In genomic region chr19:57757941-57758340, GRCh38 we compare ENCODE assay signal across 26 cellular contexts. TPM values are rescaled to one million over a fixed set of nuclear protein-coding genes. Genes with fewer than 3 reads are reported as not detected.
DNase-seq lines count a peak whose midpoint lies in the region; ATAC-seq, FAIRE-seq and TF ChIP-seq lines count a peak whose summit lies in the region.
"Had no signal": no experiment of that assay in that cellular context is flagged by ENCODE, and none has a peak within 500 bp of the region (broad histone marks: within the 10 kb centered on the region; RNA-seq: fewer than 3 reads in every experiment).

No MANE protein-coding gene starts in this region.

- H4K91ac ChIP-seq in IMR-90 (ENCODE audit: insufficient read depth, low read depth, low read length), result no peak overlapping the region

- H3K36me3 ChIP-seq in HepG2 (replicated peaks in 1 of 2; ENCODE audit: control insufficient read depth in 1 of 2, insufficient read depth in 2 of 2, low read length in 2 of 2) (peaks cover 14 to 60% of the 10 kb centered on the region in 2 experiments), right lobe of liver (peaks cover 6 to 48% (median 25%) of the 10 kb centered on the region in 4 donors), IMR-90 (ENCODE audit: control insufficient read depth, insufficient read depth, low read length) (peaks cover 53% of the 10 kb centered on the region), liver (ENCODE audit: control insufficient read depth in 4 of 4, insufficient read depth in 3 of 4, low read depth in 1 of 4, low read length in 3 of 4) (peaks cover 13 to 86% (median 65%) of the 10 kb centered on the region in 4 donors), A673 (ENCODE audit: insufficient read depth, low read length, poor library complexity, severe bottlenecking) (peaks cover 61% of the 10 kb centered on the region)

- TF ChIP-seq RAD21 in HepG2 (CRISPR knock-in tag; IDR thresholded peaks at IDR 0.05), result no peak
- TF ChIP-seq RAD21 in IMR-90 (IDR thresholded peaks at IDR 0.05; ENCODE audit: low read length), result no peak
- no peak for TF ChIP-seq RAD21 in liver (IDR thresholded peaks at IDR 0.05)

- peaks cover 3% of the 10 kb centered on the region; the same call in 1 of the 2 replicates for H3K9me1 ChIP-seq in IMR-90 (ENCODE audit: insufficient read depth, low read length)

- POLR2A ChIA-PET in HepG2 (lab: Yijun Ruan, JAX), result no interaction called here
- POLR2A ChIA-PET in IMR-90 (lab: Charles Lee; ENCODE audit: unreplicated experiment), result no interaction called here
- POLR2A ChIA-PET in A673 (lab: Charles Lee; ENCODE audit: low non-redundant PET), result no interaction called here

- H2BK120ac ChIP-seq in IMR-90 (ENCODE audit: low read depth, low read length), result no peak overlapping the region

- no peak overlapping the region for H3K14ac ChIP-seq in IMR-90 (replicated peaks; ENCODE audit: low read depth, low read length)

- no peak overlapping the region for H3K18ac ChIP-seq in IMR-90 (ENCODE audit: low read depth, low read length)

- H3K27ac ChIP-seq in HepG2 (ENCODE audit: extremely low read length, insufficient read depth, low read length) (no peak overlapping the region), right lobe of liver (no peak overlapping the region), IMR-90 (ENCODE audit: insufficient read depth, low read length) (no peak overlapping the region), liver (ENCODE audit: low read depth in 1 of 2, low read length in 2 of 2) (no peak overlapping the region), A673 (ENCODE audit: low read depth, low read length, poor library complexity, severe bottlenecking) (no peak overlapping the region)
- H3K27ac ChIP-seq: 22Rv1; BLaER1 treated with 17β-estradiol and CSF1 and Interleukin-3, amounts not matched to agents 10 nM and 100 nM; C4-2B had no signal

- no peak overlapping the region for H3K23ac ChIP-seq in IMR-90 (ENCODE audit: low read depth, low read length)

- ATAC-seq in HepG2 (no peak), right lobe of liver (no peak), IMR-90 (ENCODE audit: low read depth) (no peak), GM21447 (IDR thresholded peaks at IDR 0.05; ENCODE audit: unreplicated experiment) (no peak)
- ATAC-seq: GM12878 had no signal

- H2AK5ac ChIP-seq in IMR-90 (ENCODE audit: low read depth, low read length), result no peak overlapping the region

- H4K20me1 ChIP-seq in HepG2 (ENCODE audit: insufficient read depth, low read length) (no peaks in the 10 kb centered on the region), IMR-90 (ENCODE audit: insufficient read depth, low read length) (no peaks in the 10 kb centered on the region)

- no peak overlapping the region for H3K9ac ChIP-seq in HepG2 (ENCODE audit: insufficient read depth, low read depth, low read length)
- no peak overlapping the region for H3K9ac ChIP-seq in IMR-90 (ENCODE audit: low read depth, low read length)
- no peak overlapping the region for H3K9ac ChIP-seq in liver (ENCODE audit: low read depth in 1 of 2, low read length in 2 of 2)
- H3K9ac ChIP-seq: BLaER1 treated with 17β-estradiol and CSF1 and Interleukin-3, amounts not matched to agents 10 nM and 100 nM had no signal

- TF ChIP-seq POLR2A in HepG2 (IDR thresholded peaks at IDR 0.05; ENCODE audit: insufficient read depth in 1 of 2, low read depth in 2 of 2, low read length in 2 of 2), result no peak
- no peak for TF ChIP-seq POLR2A in right lobe of liver (IDR thresholded peaks at IDR 0.05)
- TF ChIP-seq POLR2A in IMR-90 (IDR thresholded peaks at IDR 0.05; ENCODE audit: low read depth, low read length), result no peak

- DNase-seq in HepG2 (ENCODE audit: low spot score) (no peak), right lobe of liver (no peak), IMR-90 (no peak), A673 (ENCODE audit: low spot score) (no peak)
- DNase-seq: AML-193; CD4-positive, alpha-beta memory T cell; CD8-positive, alpha-beta memory T cell; COR-L47; DMS 273 treated with DMSO at 0.1 percent for 48 hours; DMS153; DMS53; DMS79; DND-41; EL; GDM1 had no signal

- TF ChIP-seq CTCF in HepG2 (CRISPR knock-in tag; IDR thresholded peaks at IDR 0.05) (no peak), right lobe of liver (IDR thresholded peaks at IDR 0.05) (no peak), IMR-90 (conservative IDR thresholded peaks at IDR 0.05; ENCODE audit: low read depth, low read length) (no peak), liver (IDR thresholded peaks at IDR 0.05; ENCODE audit: low read depth, low read length, missing input control) (no peak), A673 (conservative IDR thresholded peaks at IDR 0.05; ENCODE audit: low read depth, low read length) (no peak)

- WGBS in HepG2 (ENCODE audit: low lambda C conversion rate), result 97% methylated on average over 2 of the region's 2 CpGs
- 86% methylated on average over 1 of the region's 2 CpGs for WGBS in right lobe of liver (ENCODE audit: insufficient coverage, low coverage, low lambda C conversion rate, missing lambda C conversion rate)
- no CpG with 5 or more reads among the region's 2 CpGs for WGBS in IMR-90 (ENCODE audit: extremely low coverage in 2 of 2, insufficient read length in 1 of 2), 2 experiments
- 97% methylated on average over 2 of the region's 2 CpGs for WGBS in liver

- no peak overlapping the region for H2BK5ac ChIP-seq in IMR-90 (ENCODE audit: low read depth, low read length, poor library complexity, severe bottlenecking)

- H2BK15ac ChIP-seq in IMR-90 (ENCODE audit: low read depth, low read length), result no peak overlapping the region

- no peak overlapping the region for H3K56ac ChIP-seq in IMR-90 (ENCODE audit: extremely low read depth, insufficient read depth, low read length)

- peaks cover 20 to 26% of the 10 kb centered on the region in 2 experiments for H3K79me1 ChIP-seq in IMR-90 (ENCODE audit: low read depth in 1 of 2, low read length in 2 of 2)

- FAIRE-seq in HepG2 (lab: Jason Lieb, UNC), result no peak
- FAIRE-seq: GM12878, GM12892, GM18507 had no signal

- no peaks in the 10 kb centered on the region for H3K9me3 ChIP-seq in HepG2 (ENCODE audit: low read length)
- peaks cover 0 to 18% (median 3%) of the 10 kb centered on the region in 4 donors for H3K9me3 ChIP-seq in right lobe of liver
- H3K9me3 ChIP-seq in IMR-90 (ENCODE audit: control insufficient read depth, insufficient read depth, low read length), result peaks cover 28% of the 10 kb centered on the region
- peaks cover 13 to 67% (median 44%) of the 10 kb centered on the region in 4 donors for H3K9me3 ChIP-seq in liver (ENCODE audit: control insufficient read depth in 4 of 4, low read length in 3 of 4)
- H3K9me3 ChIP-seq in A673 (ENCODE audit: low read depth, low read length, poor library complexity, severe bottlenecking), result peaks cover 39% of the 10 kb centered on the region

- H3K79me2 ChIP-seq in HepG2 (ENCODE audit: insufficient read depth, low read length), result no peaks in the 10 kb centered on the region

- TF ChIP-seq EP300 in HepG2 (IDR thresholded peaks at IDR 0.05; ENCODE audit: low read depth in 2 of 2, low read length in 2 of 2), result no peak
- TF ChIP-seq EP300 in HepG2 (CRISPR knock-in tag; IDR thresholded peaks at IDR 0.05; ENCODE audit: borderline replicate concordance), result no peak

- CTCF ChIA-PET in HepG2 (lab: Yijun Ruan, JAX; ENCODE audit: low intra/inter-chr PET ratio, low total read pairs) (no interaction called here), IMR-90 (lab: Yijun Ruan, JAX) (no interaction called here), A673 (lab: Charles Lee) (no interaction called here)

- dilution Hi-C loops in IMR-90 (cut with HindIII; ENCODE audit: low sequenced_read_pairs, unreplicated experiment), result no loop called here

- no peak overlapping the region for H4K8ac ChIP-seq in IMR-90 (ENCODE audit: low read depth in 2 of 2, low read length in 2 of 2)

- H3K4me1 ChIP-seq in HepG2 (ENCODE audit: insufficient read depth, low read length) (no peaks in the 10 kb centered on the region), right lobe of liver (no peaks in the 10 kb centered on the region), IMR-90 (ENCODE audit: control insufficient read depth, insufficient read depth, low read length) (no peaks in the 10 kb centered on the region), liver (ENCODE audit: control insufficient read depth in 4 of 4, insufficient read depth in 4 of 4, low read length in 3 of 4) (no peaks in the 10 kb centered on the region), A673 (ENCODE audit: insufficient read depth, low read length, poor library complexity, severe bottlenecking) (no peaks in the 10 kb centered on the region)
- H3K4me1 ChIP-seq: BLaER1 treated with 17β-estradiol and CSF1 and Interleukin-3, amounts not matched to agents 10 nM and 100 nM had no signal

- no peak overlapping the region for H2BK20ac ChIP-seq in IMR-90 (ENCODE audit: low read depth, low read length)

- H3K4me2 ChIP-seq in HepG2 (ENCODE audit: low read depth, low read length) (no peak overlapping the region), IMR-90 (ENCODE audit: low read depth, low read length) (no peak overlapping the region)
- H3K4me2 ChIP-seq: BLaER1 treated with 17β-estradiol and CSF1 and Interleukin-3, amounts not matched to agents 10 nM and 100 nM had no signal

- no TSS peak for BruUV-seq in HepG2 (replicated peaks; lab: Mats Ljungman, UMichigan)
- BruUV-seq in IMR-90 (replicated peaks; lab: Mats Ljungman, UMichigan), result no TSS peak
- BruUV-seq in A673 (replicated peaks; lab: Mats Ljungman, UMichigan), result no TSS peak

- H3K27me3 ChIP-seq in HepG2 (ENCODE audit: control insufficient read depth in 1 of 2, insufficient read depth in 2 of 2, low read length in 2 of 2), result no peaks in the 10 kb centered on the region
- H3K27me3 ChIP-seq in right lobe of liver, result no peaks in the 10 kb centered on the region
- H3K27me3 ChIP-seq in IMR-90 (ENCODE audit: control insufficient read depth, insufficient read depth, low read length), result no peaks in the 10 kb centered on the region
- no peaks in the 10 kb centered on the region for H3K27me3 ChIP-seq in liver (ENCODE audit: control insufficient read depth in 4 of 4, insufficient read depth in 4 of 4, low read length in 3 of 4)
- H3K27me3 ChIP-seq in A673 (replicated peaks; ENCODE audit: insufficient read depth, low read depth, low read length, poor library complexity), result no peaks in the 10 kb centered on the region
- H3K27me3 ChIP-seq: BLaER1 treated with 17β-estradiol and CSF1 and Interleukin-3, amounts not matched to agents 10 nM and 100 nM had no signal

- intact Hi-C loops in HepG2 (cut with micrococcal nuclease; ENCODE audit: unreplicated experiment) (no loop called here), right lobe of liver (cut with DNase I) (loop anchor here in 1 of 2 donors (10.0 kb wide), 1 partner anchor 67 kb away; no protein-coding TSS in a partner anchor), IMR-90 (cut with micrococcal nuclease) (no loop called here), A673 (cut with micrococcal nuclease; ENCODE audit: unreplicated experiment) (no loop called here)

- H2AFZ ChIP-seq in HepG2 (ENCODE audit: low read length) (no peak overlapping the region), IMR-90 (replicated peaks; ENCODE audit: low read length, poor library complexity) (no peak overlapping the region)

- in situ Hi-C loops in HepG2 (cut with HindIII; ENCODE audit: extremely low pct_ligation_motif_present, low pct_unique_long_range_greater_than_20kb) (no loop called here), IMR-90 (cut with MboI; ENCODE audit: low sequenced_read_pairs) (no loop called here)

- H4K5ac ChIP-seq in IMR-90 (ENCODE audit: low read depth, low read length), result no peak overlapping the region

- no peak overlapping the region for H2AK9ac ChIP-seq in IMR-90 (replicated peaks; ENCODE audit: low read depth, low read length, poor library complexity)

- H3K4ac ChIP-seq in IMR-90 (ENCODE audit: low read depth, low read length), result no peak overlapping the region

- H3K4me3 ChIP-seq in HepG2 (replicated peaks in 1 of 3; ENCODE audit: insufficient read depth in 1 of 3, low read depth in 2 of 3, low read length in 3 of 3) (no peak overlapping the region), right lobe of liver (no peak overlapping the region), IMR-90 (ENCODE audit: insufficient read depth, low read depth, low read length) (no peak overlapping the region), liver (ENCODE audit: low read depth in 1 of 3, low read length in 3 of 3) (peak overlapping the region in 2 of 3 donors; percentile 4 to 41), A673 (ENCODE audit: low read depth, low read length, poor library complexity, severe bottlenecking) (no peak overlapping the region)
- H3K4me3 ChIP-seq: BLaER1 treated with 17β-estradiol and CSF1 and Interleukin-3, amounts not matched to agents 10 nM and 100 nM; GM12878 had no signal

RNA-seq across cellular contexts. Expression of gene ZNF776, which starts 11.3 kb away (rescaled TPM):
- 15.6 and 16.9 TPM in 2 replicates for total RNA-seq in HepG2 (2016; rRNA removed; fragmentation: Illumina TruSeq; extraction: Trizol)
- total RNA-seq in HepG2 (2016; cell fraction: cytosol; rRNA removed; fragmentation: Illumina TruSeq; extraction: Trizol; ENCODE audit: low read depth), result 2.1 and 3.8 TPM in 2 replicates
- 15.4 and 16.9 TPM in 2 replicates for total RNA-seq in HepG2 (2016; cell fraction: insoluble cytoplasmic fraction; rRNA removed; fragmentation: Illumina TruSeq; extraction: Trizol)
- 8.5 and 12.6 TPM in 2 replicates for total RNA-seq in HepG2 (2016; cell fraction: membrane; rRNA removed; fragmentation: Illumina TruSeq; extraction: Trizol)
- total RNA-seq in HepG2 (2016; cell fraction: nucleus; rRNA removed; fragmentation: Illumina TruSeq; extraction: Trizol), result 16.0 and 22.2 TPM in 2 replicates
- 7.6 and 8.2 TPM in 2 replicates for polyA plus RNA-seq in HepG2 (2011; rRNA removed)
- 5.1 and 5.2 TPM in 2 replicates for polyA plus RNA-seq in HepG2 (2011; cell fraction: cytosol; rRNA removed)
- polyA plus RNA-seq in HepG2 (2011; cell fraction: nucleus; rRNA removed), result 17.2 and 19.6 TPM in 2 replicates
- polyA plus RNA-seq in HepG2 (2012), result 7.7 and 8.2 TPM in 2 replicates
- polyA plus RNA-seq in HepG2 (2016; cell fraction: cytosol; fragmentation: Illumina TruSeq; extraction: Trizol; ENCODE audit: low read depth), result 0.59 and 1.0 TPM in 2 replicates
- polyA plus RNA-seq in HepG2 (2016; cell fraction: insoluble cytoplasmic fraction; fragmentation: Illumina TruSeq; extraction: Trizol; ENCODE audit: low read depth), result 8.0 and 9.0 TPM in 2 replicates
- polyA plus RNA-seq in HepG2 (2016; cell fraction: membrane; fragmentation: Illumina TruSeq; extraction: Trizol; ENCODE audit: low read depth), result 2.3 and 2.5 TPM in 2 replicates
- polyA plus RNA-seq in HepG2 (2016; cell fraction: nucleus; fragmentation: Illumina TruSeq; extraction: Trizol; ENCODE audit: insufficient read depth, low read depth), result 15.1 and 16.1 TPM in 2 replicates
- polyA minus RNA-seq in HepG2 (2011; rRNA and poly(A)+ RNA removed; ENCODE audit: low replicate concordance), result 8.4 and 36.9 TPM in 2 replicates
- polyA minus RNA-seq in HepG2 (2011; cell fraction: cytosol; rRNA and poly(A)+ RNA removed), result 9.9 and 11.3 TPM in 2 replicates
- polyA minus RNA-seq in HepG2 (2011; cell fraction: nucleus; rRNA and poly(A)+ RNA removed), result 55.4 and 71.0 TPM in 2 replicates
- total RNA-seq in right lobe of liver, result 10 to 100 TPM in 1 of 6 experiments, 1 to 10 TPM in 5; 3.7 to 11.6 (median 5.7) TPM
- total RNA-seq in IMR-90 (2012; rRNA removed), result 14.3 and 15.8 TPM in 2 replicates
- 3.3 and 4.3 TPM in 2 replicates for polyA plus RNA-seq in IMR-90 (2012; rRNA removed)
- polyA plus RNA-seq in IMR-90 (2012; cell fraction: cytosol; rRNA removed), result 3.9 and 4.1 TPM in 2 replicates
- 7.8 and 12.8 TPM in 2 replicates for polyA plus RNA-seq in IMR-90 (2012; cell fraction: nucleus; rRNA removed; ENCODE audit: low replicate concordance)
- total RNA-seq in liver, result 10 to 100 TPM in 1 of 2 donors, 1 to 10 TPM in 1; 8.7 to 20.3 TPM
- 1 to 10 TPM; 2.0 to 4.1 TPM for polyA plus RNA-seq in liver
- 10.3 and 15.8 TPM in 2 replicates for total RNA-seq in A673 (2021)

RNA-seq across cellular contexts. Expression of gene ZNF586, which starts 11.5 kb away (rescaled TPM):
- total RNA-seq in HepG2 (2016; rRNA removed; fragmentation: Illumina TruSeq; extraction: Trizol) (2.1 and 3.4 TPM in 2 replicates), right lobe of liver (1 to 10 TPM; 4.0 to 8.4 (median 5.9) TPM), IMR-90 (2012; rRNA removed) (17.2 and 18.6 TPM in 2 replicates), liver (10 to 100 TPM; 10.4 to 11.8 TPM), A673 (2021) (18.2 and 19.5 TPM in 2 replicates)
- total RNA-seq in HepG2 (2016; cell fraction: cytosol; rRNA removed; fragmentation: Illumina TruSeq; extraction: Trizol; ENCODE audit: low read depth), result 8.8 and 9.5 TPM in 2 replicates
- 1.9 and 3.3 TPM in 2 replicates for total RNA-seq in HepG2 (2016; cell fraction: insoluble cytoplasmic fraction; rRNA removed; fragmentation: Illumina TruSeq; extraction: Trizol)
- total RNA-seq in HepG2 (2016; cell fraction: membrane; rRNA removed; fragmentation: Illumina TruSeq; extraction: Trizol), result 6.5 and 7.6 TPM in 2 replicates
- total RNA-seq in HepG2 (2016; cell fraction: nucleus; rRNA removed; fragmentation: Illumina TruSeq; extraction: Trizol), result 3.7 and 4.4 TPM in 2 replicates
- polyA plus RNA-seq in HepG2 (2011; rRNA removed) (0.50 and 0.89 TPM in 2 replicates), IMR-90 (2012; rRNA removed) (5.5 and 5.6 TPM in 2 replicates), liver (1 to 10 TPM; 2.3 to 3.1 TPM)
- 0.28 and 0.31 TPM in 2 replicates for polyA plus RNA-seq in HepG2 (2011; cell fraction: cytosol; rRNA removed)
- polyA plus RNA-seq in HepG2 (2011; cell fraction: nucleus; rRNA removed), result 1.1 and 1.3 TPM in 2 replicates
- 0.69 and 1.8 TPM in 2 replicates for polyA plus RNA-seq in HepG2 (2012)
- polyA plus RNA-seq in HepG2 (2016; cell fraction: cytosol; fragmentation: Illumina TruSeq; extraction: Trizol; ENCODE audit: low read depth), result 0.43 and 0.46 TPM in 2 replicates
- 1.3 TPM in 2 replicates for polyA plus RNA-seq in HepG2 (2016; cell fraction: insoluble cytoplasmic fraction; fragmentation: Illumina TruSeq; extraction: Trizol; ENCODE audit: low read depth)
- 0.57 and 0.85 TPM in 2 replicates for polyA plus RNA-seq in HepG2 (2016; cell fraction: membrane; fragmentation: Illumina TruSeq; extraction: Trizol; ENCODE audit: low read depth)
- polyA plus RNA-seq in HepG2 (2016; cell fraction: nucleus; fragmentation: Illumina TruSeq; extraction: Trizol; ENCODE audit: insufficient read depth, low read depth), result 2.9 and 3.3 TPM in 2 replicates
- 1.6 and 6.4 TPM in 2 replicates for polyA minus RNA-seq in HepG2 (2011; rRNA and poly(A)+ RNA removed; ENCODE audit: low replicate concordance)
- 0.89 and 1.1 TPM in 2 replicates for polyA minus RNA-seq in HepG2 (2011; cell fraction: cytosol; rRNA and poly(A)+ RNA removed)
- 7.1 and 8.7 TPM in 2 replicates for polyA minus RNA-seq in HepG2 (2011; cell fraction: nucleus; rRNA and poly(A)+ RNA removed)
- 3.0 and 4.7 TPM in 2 replicates for polyA plus RNA-seq in IMR-90 (2012; cell fraction: cytosol; rRNA removed)
- polyA plus RNA-seq in IMR-90 (2012; cell fraction: nucleus; rRNA removed; ENCODE audit: low replicate concordance), result 3.6 and 7.9 TPM in 2 replicates

RNA-seq across cellular contexts. Expression of gene ZNF671, which starts 30.5 kb away (rescaled TPM):
- not detected in 2 replicates for total RNA-seq in HepG2 (2016; rRNA removed; fragmentation: Illumina TruSeq; extraction: Trizol)
- total RNA-seq in HepG2 (2016; cell fraction: cytosol; rRNA removed; fragmentation: Illumina TruSeq; extraction: Trizol; ENCODE audit: low read depth), result not detected in 2 replicates
- not detected in 2 replicates for total RNA-seq in HepG2 (2016; cell fraction: insoluble cytoplasmic fraction; rRNA removed; fragmentation: Illumina TruSeq; extraction: Trizol)
- total RNA-seq in HepG2 (2016; cell fraction: membrane; rRNA removed; fragmentation: Illumina TruSeq; extraction: Trizol), result not detected in 2 replicates
- not detected in 2 replicates for total RNA-seq in HepG2 (2016; cell fraction: nucleus; rRNA removed; fragmentation: Illumina TruSeq; extraction: Trizol)
- not detected in 2 replicates for polyA plus RNA-seq in HepG2 (2011; rRNA removed)
- 0.03 TPM in 1 of 2 replicates, not detected in the other for polyA plus RNA-seq in HepG2 (2011; cell fraction: cytosol; rRNA removed)
- not detected in 2 replicates for polyA plus RNA-seq in HepG2 (2011; cell fraction: nucleus; rRNA removed)
- 0.20 and 0.51 TPM in 2 replicates for polyA plus RNA-seq in HepG2 (2012)
- polyA plus RNA-seq in HepG2 (2016; cell fraction: cytosol; fragmentation: Illumina TruSeq; extraction: Trizol; ENCODE audit: low read depth), result not detected in 2 replicates
- polyA plus RNA-seq in HepG2 (2016; cell fraction: insoluble cytoplasmic fraction; fragmentation: Illumina TruSeq; extraction: Trizol; ENCODE audit: low read depth), result not detected in 2 replicates
- not detected in 2 replicates for polyA plus RNA-seq in HepG2 (2016; cell fraction: membrane; fragmentation: Illumina TruSeq; extraction: Trizol; ENCODE audit: low read depth)
- not detected in 2 replicates for polyA plus RNA-seq in HepG2 (2016; cell fraction: nucleus; fragmentation: Illumina TruSeq; extraction: Trizol; ENCODE audit: insufficient read depth, low read depth)
- not detected in 2 replicates for polyA minus RNA-seq in HepG2 (2011; rRNA and poly(A)+ RNA removed; ENCODE audit: low replicate concordance)
- polyA minus RNA-seq in HepG2 (2011; cell fraction: cytosol; rRNA and poly(A)+ RNA removed), result not detected in 2 replicates
- not detected in 2 replicates for polyA minus RNA-seq in HepG2 (2011; cell fraction: nucleus; rRNA and poly(A)+ RNA removed)
- 1 to 10 TPM; 1.1 to 2.5 (median 1.9) TPM for total RNA-seq in right lobe of liver
- total RNA-seq in IMR-90 (2012; rRNA removed), result 13.3 and 14.9 TPM in 2 replicates
- polyA plus RNA-seq in IMR-90 (2012; rRNA removed), result 3.1 and 4.1 TPM in 2 replicates
- polyA plus RNA-seq in IMR-90 (2012; cell fraction: cytosol; rRNA removed), result 1.4 and 1.7 TPM in 2 replicates
- 4.6 and 14.0 TPM in 2 replicates for polyA plus RNA-seq in IMR-90 (2012; cell fraction: nucleus; rRNA removed; ENCODE audit: low replicate concordance)
- total RNA-seq in liver, result 1 to 10 TPM; 2.4 to 9.3 TPM
- polyA plus RNA-seq in liver, result 1 to 10 TPM in 1 of 2 donors, under 1 TPM in 1; 0.78 to 1.6 TPM
- total RNA-seq in A673 (2021), result 4.4 and 5.3 TPM in 2 replicates
- total RNA-seq: A172, G401 had no signal

RNA-seq across cellular contexts. Expression of gene ZNF154, which starts 48.9 kb away (rescaled TPM):
- not detected in 2 replicates for total RNA-seq in HepG2 (2016; rRNA removed; fragmentation: Illumina TruSeq; extraction: Trizol)
- total RNA-seq in HepG2 (2016; cell fraction: cytosol; rRNA removed; fragmentation: Illumina TruSeq; extraction: Trizol; ENCODE audit: low read depth), result not detected in 2 replicates
- total RNA-seq in HepG2 (2016; cell fraction: insoluble cytoplasmic fraction; rRNA removed; fragmentation: Illumina TruSeq; extraction: Trizol), result not detected in 2 replicates
- total RNA-seq in HepG2 (2016; cell fraction: membrane; rRNA removed; fragmentation: Illumina TruSeq; extraction: Trizol), result not detected in 2 replicates
- not detected in 2 replicates for total RNA-seq in HepG2 (2016; cell fraction: nucleus; rRNA removed; fragmentation: Illumina TruSeq; extraction: Trizol)
- not detected in 2 replicates for polyA plus RNA-seq in HepG2 (2011; rRNA removed)
- polyA plus RNA-seq in HepG2 (2011; cell fraction: cytosol; rRNA removed), result not detected in 2 replicates
- not detected in 2 replicates for polyA plus RNA-seq in HepG2 (2011; cell fraction: nucleus; rRNA removed)
- polyA plus RNA-seq in HepG2 (2012), result 0.16 and 0.32 TPM in 2 replicates
- not detected in 2 replicates for polyA plus RNA-seq in HepG2 (2016; cell fraction: cytosol; fragmentation: Illumina TruSeq; extraction: Trizol; ENCODE audit: low read depth)
- polyA plus RNA-seq in HepG2 (2016; cell fraction: insoluble cytoplasmic fraction; fragmentation: Illumina TruSeq; extraction: Trizol; ENCODE audit: low read depth), result not detected in 2 replicates
- not detected in 2 replicates for polyA plus RNA-seq in HepG2 (2016; cell fraction: membrane; fragmentation: Illumina TruSeq; extraction: Trizol; ENCODE audit: low read depth)
- not detected in 2 replicates for polyA plus RNA-seq in HepG2 (2016; cell fraction: nucleus; fragmentation: Illumina TruSeq; extraction: Trizol; ENCODE audit: insufficient read depth, low read depth)
- polyA minus RNA-seq in HepG2 (2011; rRNA and poly(A)+ RNA removed; ENCODE audit: low replicate concordance), result not detected in 2 replicates
- not detected in 2 replicates for polyA minus RNA-seq in HepG2 (2011; cell fraction: cytosol; rRNA and poly(A)+ RNA removed)
- not detected in 2 replicates for polyA minus RNA-seq in HepG2 (2011; cell fraction: nucleus; rRNA and poly(A)+ RNA removed)
- total RNA-seq in right lobe of liver, result 1 to 10 TPM in 1 of 6 experiments, under 1 TPM in 5; 0.31 to 1.2 (median 0.60) TPM
- 1.9 and 2.9 TPM in 2 replicates for total RNA-seq in IMR-90 (2012; rRNA removed)
- polyA plus RNA-seq in IMR-90 (2012; rRNA removed), result 1.5 and 2.2 TPM in 2 replicates
- polyA plus RNA-seq in IMR-90 (2012; cell fraction: cytosol; rRNA removed), result 0.36 and 0.40 TPM in 2 replicates
- polyA plus RNA-seq in IMR-90 (2012; cell fraction: nucleus; rRNA removed; ENCODE audit: low replicate concordance), result 3.4 and 16.3 TPM in 2 replicates
- total RNA-seq in liver, result 1 to 10 TPM; 2.2 to 4.7 TPM
- polyA plus RNA-seq in liver, result under 1 TPM; 0.32 to 0.36 TPM
- total RNA-seq in A673 (2021), result 4.0 and 4.4 TPM in 2 replicates
- total RNA-seq: A172, Daoy, G401 had no signal

RNA-seq across cellular contexts. Expression of gene ZNF552, which starts 56.8 kb away (rescaled TPM):
- total RNA-seq in HepG2 (2016; rRNA removed; fragmentation: Illumina TruSeq; extraction: Trizol), result 16.3 and 16.6 TPM in 2 replicates
- 2.7 and 4.8 TPM in 2 replicates for total RNA-seq in HepG2 (2016; cell fraction: cytosol; rRNA removed; fragmentation: Illumina TruSeq; extraction: Trizol; ENCODE audit: low read depth)
- 16.4 and 17.7 TPM in 2 replicates for total RNA-seq in HepG2 (2016; cell fraction: insoluble cytoplasmic fraction; rRNA removed; fragmentation: Illumina TruSeq; extraction: Trizol)
- total RNA-seq in HepG2 (2016; cell fraction: membrane; rRNA removed; fragmentation: Illumina TruSeq; extraction: Trizol), result 8.6 and 8.9 TPM in 2 replicates
- total RNA-seq in HepG2 (2016; cell fraction: nucleus; rRNA removed; fragmentation: Illumina TruSeq; extraction: Trizol), result 16.0 and 16.1 TPM in 2 replicates
- polyA plus RNA-seq in HepG2 (2011; rRNA removed), result 8.1 and 11.7 TPM in 2 replicates
- polyA plus RNA-seq in HepG2 (2011; cell fraction: cytosol; rRNA removed), result 4.8 and 6.2 TPM in 2 replicates
- polyA plus RNA-seq in HepG2 (2011; cell fraction: nucleus; rRNA removed), result 26.1 and 30.1 TPM in 2 replicates
- polyA plus RNA-seq in HepG2 (2012), result 6.3 and 12.5 TPM in 2 replicates
- 2.3 TPM in 2 replicates for polyA plus RNA-seq in HepG2 (2016; cell fraction: cytosol; fragmentation: Illumina TruSeq; extraction: Trizol; ENCODE audit: low read depth)
- polyA plus RNA-seq in HepG2 (2016; cell fraction: insoluble cytoplasmic fraction; fragmentation: Illumina TruSeq; extraction: Trizol; ENCODE audit: low read depth), result 11.9 and 12.5 TPM in 2 replicates
- polyA plus RNA-seq in HepG2 (2016; cell fraction: membrane; fragmentation: Illumina TruSeq; extraction: Trizol; ENCODE audit: low read depth), result 3.4 and 3.6 TPM in 2 replicates
- polyA plus RNA-seq in HepG2 (2016; cell fraction: nucleus; fragmentation: Illumina TruSeq; extraction: Trizol; ENCODE audit: insufficient read depth, low read depth), result 18.3 and 19.5 TPM in 2 replicates
- polyA minus RNA-seq in HepG2 (2011; rRNA and poly(A)+ RNA removed; ENCODE audit: low replicate concordance), result 29.3 and 39.6 TPM in 2 replicates
- polyA minus RNA-seq in HepG2 (2011; cell fraction: cytosol; rRNA and poly(A)+ RNA removed), result 4.4 and 6.0 TPM in 2 replicates
- polyA minus RNA-seq in HepG2 (2011; cell fraction: nucleus; rRNA and poly(A)+ RNA removed), result 35.4 and 48.9 TPM in 2 replicates
- total RNA-seq in right lobe of liver, result 1 to 10 TPM; 2.6 to 9.0 (median 4.9) TPM
- 4.7 and 5.0 TPM in 2 replicates for total RNA-seq in IMR-90 (2012; rRNA removed)
- 1.8 and 2.8 TPM in 2 replicates for polyA plus RNA-seq in IMR-90 (2012; rRNA removed)
- polyA plus RNA-seq in IMR-90 (2012; cell fraction: cytosol; rRNA removed), result 0.87 and 1.1 TPM in 2 replicates
- polyA plus RNA-seq in IMR-90 (2012; cell fraction: nucleus; rRNA removed; ENCODE audit: low replicate concordance), result 4.2 and 4.3 TPM in 2 replicates
- total RNA-seq in liver, result 10 to 100 TPM in 1 of 2 donors, 1 to 10 TPM in 1; 5.4 to 16.1 TPM
- polyA plus RNA-seq in liver, result 1 to 10 TPM; 3.1 to 5.5 TPM
- total RNA-seq in A673 (2021), result 5.4 and 10.6 TPM in 2 replicates

Comparison
In these comparisons a context has a peak if more than half of its experiments do, and no peak if none do; other contexts are left out.
1. H3K4me3 ChIP-seq: peak in liver (2 of 3); none in HepG2 (0 of 3), right lobe of liver (0 of 3), IMR-90 (single experiment) and A673 (single experiment).